In the genomic region with DNA sequence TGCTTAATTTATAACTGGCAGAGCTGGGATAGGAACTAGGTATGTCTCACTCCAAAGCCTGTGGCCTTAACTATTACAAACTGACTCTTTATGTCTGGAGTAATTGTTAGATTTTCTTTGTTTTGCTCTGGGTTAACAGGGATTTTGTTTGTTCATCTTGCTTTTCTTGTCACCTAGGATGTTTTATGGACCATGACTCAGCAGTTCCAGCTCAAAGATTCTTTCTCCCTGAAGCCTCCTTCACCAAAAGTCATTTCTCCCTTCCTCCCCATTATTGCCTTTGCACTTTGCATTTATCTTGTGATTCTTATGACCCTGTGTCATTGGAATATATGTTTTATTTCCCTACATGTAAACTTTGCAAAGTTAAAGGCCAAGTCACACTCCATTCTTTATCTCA, we compare ENCODE assay signal across 18 cellular contexts.
DNase-seq lines count a peak whose midpoint lies in the region; ATAC-seq, FAIRE-seq and TF ChIP-seq lines count a peak whose summit lies in the region.
"Had no signal": no experiment of that assay in that cellular context is flagged by ENCODE, and none has a peak within 500 bp of the region (broad histone marks: within the 10 kb centered on the region; RNA-seq: fewer than 3 reads in every experiment).

No MANE protein-coding gene starts in this region.

- H3K4me3 Mint-ChIP-seq in activated naive CD8-positive, alpha-beta T cell treated with anti-CD3 and anti-CD28 coated beads for 36 hours = no peak overlapping the region
- no peak overlapping the region for H3K4me3 Mint-ChIP-seq in activated naive CD8-positive, alpha-beta T cell treated with anti-CD3 and anti-CD28 coated beads, Interleukin-2, amount 50 U/mL, for 24 hours
- H3K4me3 Mint-ChIP-seq: activated B cell treated with CpG ODN at 0.5 μM for 24 hours; central memory CD8-positive, alpha-beta T cell had no signal

- H3K36me3 ChIP-seq in uterus (no peaks in the 10 kb centered on the region), small intestine (ENCODE audit: control insufficient read depth in 2 of 2, insufficient read depth in 2 of 2, low read length in 2 of 2) (no peaks in the 10 kb centered on the region)
- H3K36me3 ChIP-seq: left ventricle myocardium inferior, sigmoid colon had no signal

- H3K4me1 ChIP-seq in uterus = peaks cover 0 to 15% of the 10 kb centered on the region in 2 donors
- H3K4me1 ChIP-seq in small intestine (ENCODE audit: control insufficient read depth in 2 of 2, insufficient read depth in 1 of 2, low read depth in 1 of 2, low read length in 1 of 2) = no peaks in the 10 kb centered on the region

- TF ChIP-seq CTCF in uterus (IDR thresholded peaks at IDR 0.05) (no peak), coronary artery (IDR thresholded peaks at IDR 0.05) (no peak)

- no peaks in the 10 kb centered on the region for H3K9me3 ChIP-seq in uterus
- H3K9me3 ChIP-seq in small intestine (ENCODE audit: control insufficient read depth, low read depth) = no peaks in the 10 kb centered on the region
- H3K9me3 ChIP-seq: left ventricle myocardium inferior, sigmoid colon had no signal

- no peaks in the 10 kb centered on the region for H3K27me3 Mint-ChIP-seq in activated naive CD8-positive, alpha-beta T cell treated with anti-CD3 and anti-CD28 coated beads for 36 hours
- H3K27me3 Mint-ChIP-seq in activated naive CD8-positive, alpha-beta T cell treated with anti-CD3 and anti-CD28 coated beads, Interleukin-2, amount 50 U/mL, for 24 hours = no peaks in the 10 kb centered on the region
- H3K27me3 Mint-ChIP-seq: activated B cell treated with CpG ODN at 0.5 μM for 24 hours; central memory CD8-positive, alpha-beta T cell had no signal

- ATAC-seq in activated naive CD8-positive, alpha-beta T cell treated with anti-CD3 and anti-CD28 coated beads, Interleukin-2, amount 50 U/mL, for 24 hours = no peak
- ATAC-seq: activated naive CD4-positive, alpha-beta T cell treated with anti-CD3 and anti-CD28 coated beads, Interleukin-2, amount 50 U/mL, for 72 hours; stimulated activated naive CD8-positive, alpha-beta T cell treated with anti-CD3 and anti-CD28 coated beads, Interleukin-15, Interleukin-2, amounts not matched to agents 100 U/mL and 50 U/mL, for 24 hours had no signal

- peak overlapping the region; percentile 10 for H3K27ac Mint-ChIP-seq in activated naive CD8-positive, alpha-beta T cell treated with anti-CD3 and anti-CD28 coated beads for 36 hours
- H3K27ac Mint-ChIP-seq in activated naive CD8-positive, alpha-beta T cell treated with anti-CD3 and anti-CD28 coated beads, Interleukin-2, amount 50 U/mL, for 24 hours = no peak overlapping the region
- H3K27ac Mint-ChIP-seq: activated B cell treated with CpG ODN at 0.5 μM for 24 hours had no signal

- H3K4me1 Mint-ChIP-seq in activated naive CD8-positive, alpha-beta T cell treated with anti-CD3 and anti-CD28 coated beads for 36 hours = no peaks in the 10 kb centered on the region
- no peaks in the 10 kb centered on the region for H3K4me1 Mint-ChIP-seq in activated naive CD8-positive, alpha-beta T cell treated with anti-CD3 and anti-CD28 coated beads, Interleukin-2, amount 50 U/mL, for 24 hours
- H3K4me1 Mint-ChIP-seq: central memory CD8-positive, alpha-beta T cell had no signal

- intact Hi-C loops in uterus (cut with DNase I; ENCODE audit: low total_unique reads) = no loop called here

- no peak overlapping the region for H3K4me3 ChIP-seq in uterus
- H3K4me3 ChIP-seq in coronary artery = no peak overlapping the region
- no peak overlapping the region for H3K4me3 ChIP-seq in small intestine (ENCODE audit: low read depth in 1 of 2, low read length in 2 of 2)
- H3K4me3 ChIP-seq: left ventricle myocardium inferior, sigmoid colon had no signal

- H3K27ac ChIP-seq in uterus (peak overlapping the region; percentile 18 to 22), coronary artery (no peak overlapping the region), small intestine (ENCODE audit: low read depth in 1 of 2, low read length in 1 of 2) (no peak overlapping the region)
- H3K27ac ChIP-seq: left ventricle myocardium inferior had no signal

- DNase-seq in activated naive CD8-positive, alpha-beta T cell treated with anti-CD3 and anti-CD28 coated beads for 36 hours = no peak
- no peak for DNase-seq in activated naive CD8-positive, alpha-beta T cell treated with anti-CD3 and anti-CD28 coated beads, Interleukin-2, amount 50 U/mL, for 24 hours
- peak; percentile 49 for DNase-seq in SHP77 treated with DMSO at 0.1 percent for 48 hours (lab: John Stamatoyannopoulos, UW)
- peak; percentile 83 for DNase-seq in kidney glomerular epithelial cell (lab: John Stamatoyannopoulos, UW)
- no peak for DNase-seq in uterus
- DNase-seq in coronary artery (ENCODE audit: low spot score) = no peak
- DNase-seq in activated T-cell treated with anti-CD3 and anti-CD28 coated beads, Interleukin-2, amount 50 U/mL, for 48 hours = no peak
- no peak for DNase-seq in small intestine
- DNase-seq: activated B cell treated with CpG ODN at 0.5 μM for 24 hours; glutamatergic neuron; left ventricle myocardium inferior; NCI-H1092; NCI-H345; sigmoid colon; stimulated activated naive CD8-positive, alpha-beta T cell treated with anti-CD3 and anti-CD28 coated beads, Interleukin-15, Interleukin-2, amounts not matched to agents 100 U/mL and 50 U/mL, for 24 hours had no signal

- no peaks in the 10 kb centered on the region for H3K9me3 Mint-ChIP-seq in activated naive CD8-positive, alpha-beta T cell treated with anti-CD3 and anti-CD28 coated beads for 36 hours
- no peaks in the 10 kb centered on the region for H3K9me3 Mint-ChIP-seq in activated naive CD8-positive, alpha-beta T cell treated with anti-CD3 and anti-CD28 coated beads, Interleukin-2, amount 50 U/mL, for 24 hours
- H3K9me3 Mint-ChIP-seq: activated B cell treated with CpG ODN at 0.5 μM for 24 hours had no signal

- H3K36me3 Mint-ChIP-seq in activated naive CD8-positive, alpha-beta T cell treated with anti-CD3 and anti-CD28 coated beads for 36 hours = no peaks in the 10 kb centered on the region
- H3K36me3 Mint-ChIP-seq in activated naive CD8-positive, alpha-beta T cell treated with anti-CD3 and anti-CD28 coated beads, Interleukin-2, amount 50 U/mL, for 24 hours (ENCODE audit: low read depth) = no peaks in the 10 kb centered on the region
- H3K36me3 Mint-ChIP-seq: activated naive CD4-positive, alpha-beta T cell treated with anti-CD3 and anti-CD28 coated beads, Interleukin-2, amount 50 U/mL, for 72 hours had no signal

- no peak for FAIRE-seq in small intestine (lab: Jason Lieb, UNC)
- FAIRE-seq: endothelial cell of umbilical vein had no signal

- no peak for TF ChIP-seq POLR2A in uterus (IDR thresholded peaks at IDR 0.05)

- H3K27me3 ChIP-seq in uterus = no peaks in the 10 kb centered on the region
- no peaks in the 10 kb centered on the region for H3K27me3 ChIP-seq in small intestine (ENCODE audit: control insufficient read depth in 2 of 2, insufficient read depth in 2 of 2, low read length in 2 of 2)
- H3K27me3 ChIP-seq: sigmoid colon had no signal

Comparison
In these comparisons a context has a peak if more than half of its experiments do, and no peak if none do; other contexts are left out.
1. DNase-seq: peak in SHP77 treated with DMSO at 0.1 percent for 48 hours (single experiment) and kidney glomerular epithelial cell (single experiment); none in activated naive CD8-positive, alpha-beta T cell treated with anti-CD3 and anti-CD28 coated beads for 36 hours (single experiment), activated naive CD8-positive, alpha-beta T cell treated with anti-CD3 and anti-CD28 coated beads, Interleukin-2, amount 50 U/mL, for 24 hours (single experiment), uterus (0 of 2), coronary artery (single experiment), activated T-cell treated with anti-CD3 and anti-CD28 coated beads, Interleukin-2, amount 50 U/mL, for 48 hours (0 of 2) and small intestine (single experiment).
2. H3K27ac ChIP-seq: peak in uterus (2 of 2); none in coronary artery (0 of 2) and small intestine (0 of 2).